Comparison of ENCODE assay signal across 27 cellular contexts in genomic region chr9:6407778-6408177, GRCh38.
"Had no signal": no experiment of that assay in that cellular context is flagged by ENCODE, and none has a peak within 500 bp of the region (broad histone marks: within the 10 kb centered on the region; RNA-seq: fewer than 3 reads in every experiment).

No MANE protein-coding gene starts in this region.

- H3K4me3 ChIP-seq: colonic mucosa, coronary artery, dorsolateral prefrontal cortex, esophagus muscularis mucosa, esophagus squamous epithelium, gastrocnemius medialis, gastroesophageal sphincter, heart left ventricle, heart right ventricle had no signal

- H3K4me1 ChIP-seq: colonic mucosa, foreskin keratinocyte, gastrocnemius medialis had no signal

- DNase-seq: colonic mucosa; cortex of kidney; dorsolateral prefrontal cortex; effector CD4-positive, alpha-beta T cell; effector CD8-positive, alpha-beta T cell; effector memory CD4-positive, alpha-beta T cell; effector memory CD8-positive, alpha-beta T cell; endodermal cell; erythroblast; esophagus squamous epithelium; foreskin fibroblast; foreskin keratinocyte; foreskin melanocyte; gastrocnemius medialis; glutamatergic neuron; head of caudate nucleus; heart left ventricle; heart right ventricle had no signal

- H3K27ac ChIP-seq: colonic mucosa, coronary artery, dorsolateral prefrontal cortex, epithelial cell of prostate, esophagus muscularis mucosa, esophagus squamous epithelium, foreskin keratinocyte, gastrocnemius medialis, gastroesophageal sphincter, heart left ventricle, heart right ventricle had no signal

- FAIRE-seq: colon, endometrium, endothelial cell of umbilical vein, frontal cortex had no signal

- H3K9me3 ChIP-seq: colonic mucosa, esophagus muscularis mucosa, esophagus squamous epithelium, gastrocnemius medialis, gastroesophageal sphincter, heart left ventricle, heart right ventricle had no signal

- H3K36me3 ChIP-seq: colonic mucosa, esophagus muscularis mucosa, esophagus squamous epithelium, gastrocnemius medialis, gastroesophageal sphincter, heart left ventricle, heart right ventricle had no signal

- ATAC-seq: effector memory CD8-positive, alpha-beta T cell; esophagus mucosa; foreskin keratinocyte; gastrocnemius medialis; gastroesophageal sphincter; heart left ventricle; heart right ventricle had no signal

- H3K27me3 ChIP-seq: colonic mucosa, dorsolateral prefrontal cortex, esophagus squamous epithelium, foreskin keratinocyte, gastrocnemius medialis had no signal
